Comparison of ENCODE assay signal across 1 cellular context in the genomic region with DNA sequence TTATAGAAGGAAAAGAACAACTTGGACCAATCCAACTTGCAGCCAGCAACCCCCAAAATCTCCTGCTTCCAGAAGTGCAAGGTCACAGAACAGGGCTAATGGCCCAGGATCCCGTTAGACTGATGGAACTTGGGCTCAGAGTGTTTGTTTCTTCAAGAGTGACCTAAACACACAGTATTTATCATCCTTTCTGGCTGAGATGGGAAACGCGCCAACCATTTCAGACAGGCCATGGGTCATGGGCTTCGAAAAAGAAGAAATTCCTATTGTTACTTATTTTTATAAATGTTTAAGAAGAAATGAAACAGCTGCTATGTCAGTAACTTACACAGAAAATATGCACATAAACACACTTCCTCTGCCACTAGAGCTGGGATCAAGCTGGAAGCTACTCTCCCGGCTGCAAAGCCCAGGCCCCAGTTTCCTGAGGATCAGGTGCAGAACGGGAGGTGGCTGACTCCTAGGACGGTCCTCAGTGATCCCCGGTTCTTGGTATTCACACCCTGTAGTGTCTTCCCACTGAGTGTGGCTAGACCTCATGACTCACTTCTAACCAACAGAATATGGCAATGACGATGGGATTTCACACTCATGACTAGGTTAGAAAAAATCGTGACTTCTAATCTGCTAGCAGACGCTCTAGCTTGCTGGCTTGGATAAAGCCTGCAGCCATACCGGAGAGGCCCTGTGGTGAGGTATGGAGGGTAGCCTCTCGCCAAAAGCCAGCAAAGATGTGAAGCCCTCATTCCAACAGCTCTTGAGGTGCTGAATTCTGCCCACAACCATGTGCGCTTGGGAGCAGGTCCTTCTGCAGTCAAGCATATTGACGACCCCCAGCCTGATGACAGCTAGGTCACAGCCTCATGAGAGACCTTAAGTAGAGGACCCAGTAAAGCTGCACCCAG.
TF ChIP-seq lines count a peak whose summit lies in the region.

No MANE protein-coding gene starts in this region.

TF ChIP-seq in WTC11, 78 proteins besides CTCF, POLR2A, EP300 and RAD21 (continued from another document):
- TF ChIP-seq, protein P1, sequence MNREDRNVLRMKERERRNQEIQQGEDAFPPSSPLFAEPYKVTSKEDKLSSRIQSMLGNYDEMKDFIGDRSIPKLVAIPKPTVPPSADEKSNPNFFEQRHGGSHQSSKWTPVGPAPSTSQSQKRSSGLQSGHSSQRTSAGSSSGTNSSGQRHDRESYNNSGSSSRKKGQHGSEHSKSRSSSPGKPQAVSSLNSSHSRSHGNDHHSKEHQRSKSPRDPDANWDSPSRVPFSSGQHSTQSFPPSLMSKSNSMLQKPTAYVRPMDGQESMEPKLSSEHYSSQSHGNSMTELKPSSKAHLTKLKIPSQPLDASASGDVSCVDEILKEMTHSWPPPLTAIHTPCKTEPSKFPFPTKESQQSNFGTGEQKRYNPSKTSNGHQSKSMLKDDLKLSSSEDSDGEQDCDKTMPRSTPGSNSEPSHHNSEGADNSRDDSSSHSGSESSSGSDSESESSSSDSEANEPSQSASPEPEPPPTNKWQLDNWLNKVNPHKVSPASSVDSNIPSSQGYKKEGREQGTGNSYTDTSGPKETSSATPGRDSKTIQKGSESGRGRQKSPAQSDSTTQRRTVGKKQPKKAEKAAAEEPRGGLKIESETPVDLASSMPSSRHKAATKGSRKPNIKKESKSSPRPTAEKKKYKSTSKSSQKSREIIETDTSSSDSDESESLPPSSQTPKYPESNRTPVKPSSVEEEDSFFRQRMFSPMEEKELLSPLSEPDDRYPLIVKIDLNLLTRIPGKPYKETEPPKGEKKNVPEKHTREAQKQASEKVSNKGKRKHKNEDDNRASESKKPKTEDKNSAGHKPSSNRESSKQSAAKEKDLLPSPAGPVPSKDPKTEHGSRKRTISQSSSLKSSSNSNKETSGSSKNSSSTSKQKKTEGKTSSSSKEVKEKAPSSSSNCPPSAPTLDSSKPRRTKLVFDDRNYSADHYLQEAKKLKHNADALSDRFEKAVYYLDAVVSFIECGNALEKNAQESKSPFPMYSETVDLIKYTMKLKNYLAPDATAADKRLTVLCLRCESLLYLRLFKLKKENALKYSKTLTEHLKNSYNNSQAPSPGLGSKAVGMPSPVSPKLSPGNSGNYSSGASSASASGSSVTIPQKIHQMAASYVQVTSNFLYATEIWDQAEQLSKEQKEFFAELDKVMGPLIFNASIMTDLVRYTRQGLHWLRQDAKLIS (CRISPR knock-in tag; IDR thresholded peaks at IDR 0.05; ENCODE audit: borderline replicate concordance) = no peak
